22 cellular contexts compared by ENCODE assay signal in genomic region chr10:97525086-97525485, GRCh38. TPM values are rescaled to one million over a fixed set of nuclear protein-coding genes. Genes with fewer than 3 reads are reported as not detected.
"Had no signal": no experiment of that assay in that cellular context is flagged by ENCODE, and none has a peak within 500 bp of the region (broad histone marks: within the 10 kb centered on the region; RNA-seq: fewer than 3 reads in every experiment).

No MANE protein-coding gene starts in this region.

- H3K4me2 ChIP-seq: hepatocyte, neural progenitor cell had no signal

- H2AFZ ChIP-seq: hepatocyte, neural progenitor cell had no signal

- H3K36me3 ChIP-seq: left ventricle myocardium inferior, neural progenitor cell, ovary, right atrium auricular region, tibial nerve, uterus had no signal

- H3K4me1 ChIP-seq: neural progenitor cell, uterus had no signal

- H3K9me3 ChIP-seq: left ventricle myocardium inferior, neutrophil, ovary, right atrium auricular region, tibial nerve, uterus had no signal

- H3K27ac ChIP-seq: hepatocyte, left ventricle myocardium inferior, neural progenitor cell, neutrophil, ovary, right atrium auricular region, skin epidermis, tibial nerve, uterus had no signal

- DNase-seq: islet precursor cell; left ventricle myocardium inferior; mesendoderm; naive thymus-derived CD8-positive, alpha-beta T cell; nephron progenitor cell; ovary; stimulated activated CD4-positive, alpha-beta T cell treated with anti-CD3 and anti-CD28 coated beads, Interleukin-4, amount 100 ng/mL, for 24 hours; stimulated activated naive CD4-positive, alpha-beta T cell treated with Interleukin-2 at 50 U/mL for 16 hours; stimulated activated naive CD8-positive, alpha-beta T cell treated with anti-CD3 and anti-CD28 coated beads, Interleukin-15, amount 100 ng/mL, for 72 hours; substantia nigra; uterus had no signal

- ATAC-seq: naive thymus-derived CD8-positive, alpha-beta T cell; sciatic nerve; stimulated activated memory B cell treated with anti-CD40 and anti-IgM and Interleukin-4, amounts not matched to agents 10 μg/mL and 1 μg/mL and 100 μg/mL, for 72 hours; stimulated activated naive CD8-positive, alpha-beta T cell treated with anti-CD3 and anti-CD28 coated beads, Interleukin-15, amount 100 ng/mL, for 72 hours had no signal

- H3K9ac ChIP-seq: neural progenitor cell had no signal

- H3K4me3 ChIP-seq: hepatocyte, left ventricle myocardium inferior, lung, neural progenitor cell, ovary, right atrium auricular region, skin epidermis, tibial nerve, uterus had no signal

- H3K27me3 ChIP-seq: hepatocyte, neural progenitor cell, neutrophil, ovary, right atrium auricular region, tibial nerve, uterus had no signal

RNA-seq across cellular contexts. Expression of gene ANKRD2, which starts 47.5 kb away (rescaled TPM):
- total RNA-seq: hepatocyte; naive thymus-derived CD8-positive, alpha-beta T cell; progenitor cell of endocrine pancreas; sciatic nerve; temporal lobe had no signal
- polyA plus RNA-seq: hepatocyte; naive thymus-derived CD8-positive, alpha-beta T cell had no signal

RNA-seq across cellular contexts. Expression of gene HOGA1, which starts 59.1 kb away (rescaled TPM):
- total RNA-seq: naive thymus-derived CD8-positive, alpha-beta T cell had no signal
- polyA plus RNA-seq: naive thymus-derived CD8-positive, alpha-beta T cell had no signal
